In the genomic region with DNA sequence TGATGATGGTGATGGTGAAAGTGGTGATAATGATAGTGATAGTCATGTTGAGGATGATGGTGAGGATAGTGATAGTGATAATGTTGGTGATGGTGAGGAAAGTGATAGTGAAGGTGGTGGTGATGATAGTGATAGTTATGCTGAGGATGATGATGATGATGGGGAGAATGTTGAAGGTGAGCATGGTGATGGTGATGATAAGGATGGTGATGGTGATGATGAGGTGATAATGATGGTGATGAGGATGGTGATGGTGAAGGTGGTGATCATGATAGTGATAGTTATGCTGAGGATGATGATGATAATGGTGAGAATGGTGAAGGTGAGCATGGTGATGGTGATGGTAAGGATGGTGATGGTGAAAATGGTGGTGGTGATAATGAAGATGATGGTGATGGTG, we compare ENCODE assay signal across 27 cellular contexts.
"Had no signal": no experiment of that assay in that cellular context is flagged by ENCODE, and none has a peak within 500 bp of the region (broad histone marks: within the 10 kb centered on the region; RNA-seq: fewer than 3 reads in every experiment).

No MANE protein-coding gene starts in this region.

- H3K27me3 ChIP-seq: suprapubic skin, testis, thyroid gland, tibial nerve, transverse colon, upper lobe of left lung, upper lobe of right lung, uterus, vagina had no signal

- H3K36me3 ChIP-seq: stomach, suprapubic skin, thoracic aorta, thyroid gland, tibial artery, tibial nerve, transverse colon, upper lobe of left lung, upper lobe of right lung, uterus, vagina had no signal

- H3K4me1 ChIP-seq: stomach, suprapubic skin, testis, thyroid gland, tibial artery, tibial nerve, transverse colon, upper lobe of left lung, upper lobe of right lung, uterus, vagina had no signal

- H3K9me3 ChIP-seq: stomach, suprapubic skin, testis, thoracic aorta, thyroid gland, tibial artery, tibial nerve, transverse colon, upper lobe of left lung, upper lobe of right lung, uterus, vagina had no signal

- ATAC-seq: stimulated activated effector memory CD8-positive, alpha-beta T cell treated with anti-CD3 and anti-CD28 coated beads, Interleukin-12 subunit alpha, Interleukin-12 subunit beta, amount 100 ng/mL, for 72 hours; stimulated activated memory B cell treated with anti-CD40 and anti-IgM and Interleukin-4, amounts not matched to agents 10 μg/mL and 1 μg/mL and 100 μg/mL, for 72 hours; stimulated activated naive B cell treated with anti-CD40 and anti-IgM and Interleukin-4, amounts not matched to agents 10 μg/mL and 1 μg/mL and 100 μg/mL, for 72 hours; stimulated activated naive CD8-positive, alpha-beta T cell treated with anti-CD3 and anti-CD28 coated beads, Interleukin-15, amount 100 ng/mL, for 72 hours; stimulated activated naive CD8-positive, alpha-beta T cell treated with anti-CD3 and anti-CD28 coated beads, Interleukin-15, Interleukin-2, amounts not matched to agents 100 U/mL and 50 U/mL, for 24 hours; upper lobe of right lung had no signal

- FAIRE-seq: urothelium cell line had no signal

- H3K4me3 ChIP-seq: stomach, suprapubic skin, testis, thoracic aorta, thyroid gland, tibial artery, tibial nerve, transverse colon, upper lobe of left lung, upper lobe of right lung, uterus, vagina had no signal

- DNase-seq: stimulated activated CD4-positive, alpha-beta T cell treated with anti-CD3 and anti-CD28 coated beads, Interleukin-2, amount 100 ng/mL, for 48 hours; stimulated activated CD4-positive, alpha-beta T cell treated with anti-CD3 and anti-CD28 coated beads, Interleukin-4, amount 100 ng/mL, for 1 hour; stimulated activated CD4-positive, alpha-beta T cell treated with anti-CD3 and anti-CD28 coated beads, Interleukin-4, amount 100 ng/mL, for 24 hours; stimulated activated CD4-positive, alpha-beta T cell treated with anti-CD3 and anti-CD28 coated beads, Interleukin-4, amount 100 ng/mL, for 4 hours; stimulated activated CD8-positive, alpha-beta memory T cell treated with anti-CD3 and anti-CD28 coated beads, Interleukin-4, amount 100 ng/mL, for 48 hours; stimulated activated naive B cell treated with anti-CD40 and anti-IgM and Interleukin-4, amounts not matched to agents 10 μg/mL and 1 μg/mL and 100 μg/mL, for 72 hours; stimulated activated naive CD4-positive, alpha-beta T cell; stimulated activated naive CD4-positive, alpha-beta T cell treated with Interleukin-2 at 50 U/mL for 16 hours; stimulated activated naive CD8-positive, alpha-beta T cell treated with anti-CD3 and anti-CD28 coated beads, Interleukin-15, amount 100 ng/mL, for 72 hours; stimulated activated naive CD8-positive, alpha-beta T cell treated with anti-CD3 and anti-CD28 coated beads, Interleukin-15, Interleukin-2, amounts not matched to agents 100 U/mL and 50 U/mL, for 24 hours; stomach; substantia nigra; testis; thyroid gland; tibial artery; transverse colon; trophoblast cell; upper lobe of left lung; uterus had no signal

- H3K27ac ChIP-seq: stomach, suprapubic skin, testis, thoracic aorta, thyroid gland, tibial artery, tibial nerve, transverse colon, upper lobe of left lung, upper lobe of right lung, uterus, vagina had no signal
